ENCODE assay signal across 9 cellular contexts in genomic region chr12:89789862-89790261, GRCh38.
DNase-seq lines count a peak whose midpoint lies in the region; ATAC-seq, FAIRE-seq and TF ChIP-seq lines count a peak whose summit lies in the region.
"Had no signal": no experiment of that assay in that cellular context is flagged by ENCODE, and none has a peak within 500 bp of the region (broad histone marks: within the 10 kb centered on the region; RNA-seq: fewer than 3 reads in every experiment).

No MANE protein-coding gene starts in this region.

- H3K4me1 Mint-ChIP-seq in activated T-helper 1 cell treated with anti-CD3 and anti-CD28 coated beads, Interleukin-12 subunit alpha, Interleukin-12 subunit beta, Interleukin-2, Interleukin-4 antibody, amounts not matched to agents 30 ng/mL and 10 ng/mL and 1 ng/mL, durations not matched to agents 14 hours and 24 hours and 36 hours (ENCODE audit: low read depth), result no peaks in the 10 kb centered on the region

- H3K9me3 Mint-ChIP-seq in activated T-helper 1 cell treated with anti-CD3 and anti-CD28 coated beads, Interleukin-12 subunit alpha, Interleukin-12 subunit beta, Interleukin-2, Interleukin-4 antibody, amounts not matched to agents 30 ng/mL and 10 ng/mL and 1 ng/mL, durations not matched to agents 14 hours and 24 hours and 36 hours, result peaks cover 26% of the 10 kb centered on the region

- no peak for TF ChIP-seq RAD21 in GM12878 (IDR thresholded peaks at IDR 0.05; ENCODE audit: insufficient read depth, low read depth, low read length)

- H3K27ac Mint-ChIP-seq in activated T-helper 1 cell treated with anti-CD3 and anti-CD28 coated beads, Interleukin-12 subunit alpha, Interleukin-12 subunit beta, Interleukin-2, Interleukin-4 antibody, amounts not matched to agents 30 ng/mL and 10 ng/mL and 1 ng/mL, durations not matched to agents 14 hours and 24 hours and 36 hours, result no peak overlapping the region

- DNase-seq in heart left ventricle (peak in 1 of 5 donors; percentile 8), right cardiac atrium (no peak), GM12878 (ENCODE audit: low read depth, low spot score) (peak; percentile 43), gastrocnemius medialis (no peak), NCI-H187 treated with DMSO at 0.1 percent for 48 hours (lab: John Stamatoyannopoulos, UW) (no peak), NCI-H1436 (lab: John Stamatoyannopoulos, UW) (no peak)
- DNase-seq in activated T-helper 1 cell treated with anti-CD3 and anti-CD28 coated beads, Interleukin-12 subunit alpha, Interleukin-12 subunit beta, Interleukin-2, Interleukin-4 antibody, amounts not matched to agents 30 ng/mL and 10 ng/mL and 1 ng/mL, durations not matched to agents 14 hours and 24 hours and 36 hours (ENCODE audit: low spot score), result no peak

- no peak overlapping the region for H3K9ac ChIP-seq in GM12878 (ENCODE audit: control insufficient read depth, insufficient read depth, low read length)

- CTCF ChIA-PET in GM12878 (lab: Yijun Ruan, JAX), result no interaction called here

- RAD21 ChIA-PET in GM12878 (lab: Charles Lee; ENCODE audit: unreplicated experiment), result interaction anchor here (1.5 kb wide), 1 partner anchor 10 kb away, joined by 3 read pairs; no protein-coding TSS in a partner anchor

- ATAC-seq in heart left ventricle (peak in 3 of 4 donors; percentile 51 to 70 (median 64)), right cardiac atrium (no peak), HG03280 (IDR thresholded peaks at IDR 0.05; ENCODE audit: unreplicated experiment) (peak; percentile 50), GM12878 (peak; percentile 91), gastrocnemius medialis (no peak)

- H3K4me3 ChIP-seq in heart left ventricle (no peak overlapping the region), right cardiac atrium (ENCODE audit: low read length) (no peak overlapping the region), GM12878 (no peak overlapping the region), gastrocnemius medialis (no peak overlapping the region)
- H3K4me3 ChIP-seq: esophagus muscularis mucosa had no signal

- TF ChIP-seq POLR2A in heart left ventricle (IDR thresholded peaks at IDR 0.05), result no peak
- no peak for TF ChIP-seq POLR2A in GM12878 (IDR thresholded peaks at IDR 0.05; ENCODE audit: low read depth, low read length)
- TF ChIP-seq POLR2A in gastrocnemius medialis (IDR thresholded peaks at IDR 0.05), result no peak

- H3K27ac ChIP-seq in heart left ventricle (peak overlapping the region in 3 of 12 donors; percentile 19 to 78 (median 21)), right cardiac atrium (ENCODE audit: low read length) (no peak overlapping the region), GM12878 (ENCODE audit: control insufficient read depth, insufficient read depth) (no peak overlapping the region), gastrocnemius medialis (no peak overlapping the region)
- H3K27ac ChIP-seq: esophagus muscularis mucosa had no signal

- peaks cover 0 to 20% (median 8%) of the 10 kb centered on the region in 12 donors for H3K9me3 ChIP-seq in heart left ventricle
- peaks cover 3% of the 10 kb centered on the region for H3K9me3 ChIP-seq in right cardiac atrium (ENCODE audit: control insufficient read depth, low read length)
- H3K9me3 ChIP-seq in GM12878 (replicated peaks; ENCODE audit: control insufficient read depth, insufficient read depth, low read length), result peaks cover 10% of the 10 kb centered on the region
- H3K9me3 ChIP-seq in gastrocnemius medialis, result no peaks in the 10 kb centered on the region

- no peaks in the 10 kb centered on the region for H3K79me2 ChIP-seq in GM12878 (ENCODE audit: control insufficient read depth, insufficient read depth, low read length)

- TF ChIP-seq EP300 in GM12878 (IDR thresholded peaks at IDR 0.05; ENCODE audit: borderline replicate concordance in 1 of 2, control insufficient read depth in 1 of 2, low read depth in 2 of 2, low read length in 2 of 2), result no peak

- H2AFZ ChIP-seq in GM12878 (ENCODE audit: control insufficient read depth, low read depth, low read length), result no peak overlapping the region

- no peak for TF ChIP-seq CTCF in heart left ventricle (IDR thresholded peaks at IDR 0.05)
- TF ChIP-seq CTCF in GM12878 (IDR thresholded peaks at IDR 0.05 in 2 of 3, conservative IDR thresholded peaks at IDR 0.05 in 1 of 3; ENCODE audit: control insufficient read depth in 2 of 3, extremely low read depth in 1 of 3, insufficient read depth in 1 of 3, low read depth in 3 of 3, low read length in 3 of 3), result no peak
- no peak for TF ChIP-seq CTCF in gastrocnemius medialis (IDR thresholded peaks at IDR 0.05 in 4 of 5, conservative IDR thresholded peaks at IDR 0.05 in 1 of 5)

- 33 to 54% (median 41%) methylated on average over 1 of the region's 1 CpG for WGBS in heart left ventricle, 4 donors
- 27% methylated on average over 1 of the region's 1 CpG for WGBS in right cardiac atrium
- WGBS in GM12878 (ENCODE audit: insufficient coverage, insufficient replicate concordance, low lambda C conversion rate, missing lambda C conversion rate), result 0% methylated on average over 1 of the region's 1 CpG

- no peak overlapping the region for H3K4me2 ChIP-seq in GM12878 (ENCODE audit: control insufficient read depth, insufficient read depth)

- no peak overlapping the region for H3K4me3 Mint-ChIP-seq in activated T-helper 1 cell treated with anti-CD3 and anti-CD28 coated beads, Interleukin-12 subunit alpha, Interleukin-12 subunit beta, Interleukin-2, Interleukin-4 antibody, amounts not matched to agents 30 ng/mL and 10 ng/mL and 1 ng/mL, durations not matched to agents 14 hours and 24 hours and 36 hours

- BruUV-seq in GM12878 (replicated peaks; lab: Mats Ljungman, UMichigan), result no TSS peak

- peaks cover 0 to 11% (median 0%) of the 10 kb centered on the region in 12 donors for H3K4me1 ChIP-seq in heart left ventricle
- no peaks in the 10 kb centered on the region for H3K4me1 ChIP-seq in right cardiac atrium (ENCODE audit: control insufficient read depth, insufficient read depth, low read length)
- H3K4me1 ChIP-seq in GM12878 (ENCODE audit: control insufficient read depth, insufficient read depth, low read length), result peaks cover 4% of the 10 kb centered on the region; the same call in 1 of the 2 replicates
- H3K4me1 ChIP-seq in gastrocnemius medialis, result no peaks in the 10 kb centered on the region
- H3K4me1 ChIP-seq: esophagus muscularis mucosa had no signal

- in situ Hi-C loops in GM12878 (cut with MboI), result no loop called here
- in situ Hi-C loops in gastrocnemius medialis (cut with MboI; ENCODE audit: low sequenced_read_pairs in 4 of 4), result no loop called here

- intact Hi-C loops in heart left ventricle (cut with DNase I), result no loop called here
- intact Hi-C loops in right cardiac atrium (cut with DNase I), result no loop called here
- intact Hi-C loops in GM12878 (cut with micrococcal nuclease; ENCODE audit: unreplicated experiment), result no loop called here
- intact Hi-C loops in gastrocnemius medialis (cut with DNase I; ENCODE audit: low total_unique reads), result no loop called here
- intact Hi-C loops in activated T-helper 1 cell treated with anti-CD3 and anti-CD28 coated beads, Interleukin-12 subunit alpha, Interleukin-12 subunit beta, Interleukin-2, Interleukin-4 antibody, amounts not matched to agents 30 ng/mL and 10 ng/mL and 1 ng/mL, durations not matched to agents 14 hours and 24 hours and 36 hours (cut with micrococcal nuclease), result no loop called here

- H3K27me3 Mint-ChIP-seq in activated T-helper 1 cell treated with anti-CD3 and anti-CD28 coated beads, Interleukin-12 subunit alpha, Interleukin-12 subunit beta, Interleukin-2, Interleukin-4 antibody, amounts not matched to agents 30 ng/mL and 10 ng/mL and 1 ng/mL, durations not matched to agents 14 hours and 24 hours and 36 hours (ENCODE audit: insufficient read depth), result peaks cover 2% of the 10 kb centered on the region

- no peak for FAIRE-seq in GM12878 (lab: Jason Lieb, UNC)

- H3K36me3 Mint-ChIP-seq in activated T-helper 1 cell treated with anti-CD3 and anti-CD28 coated beads, Interleukin-12 subunit alpha, Interleukin-12 subunit beta, Interleukin-2, Interleukin-4 antibody, amounts not matched to agents 30 ng/mL and 10 ng/mL and 1 ng/mL, durations not matched to agents 14 hours and 24 hours and 36 hours (ENCODE audit: low read depth), result peaks cover 3% of the 10 kb centered on the region

- H4K20me1 ChIP-seq in GM12878 (ENCODE audit: control insufficient read depth, insufficient read depth), result no peaks in the 10 kb centered on the region

- SMC1A ChIA-PET in GM12878 (lab: Charles Lee; ENCODE audit: uncharacterized antibody, unreplicated experiment), result interaction anchor here (1.0 to 1.9 kb wide), 4 partner anchors 8 to 170 kb away, joined by 3 to 6 read pairs (median 5); no protein-coding TSS in a partner anchor

- peaks cover 0 to 15% (median 0%) of the 10 kb centered on the region in 9 donors for H3K27me3 ChIP-seq in heart left ventricle
- no peaks in the 10 kb centered on the region for H3K27me3 ChIP-seq in right cardiac atrium (ENCODE audit: control insufficient read depth, insufficient read depth)
- no peaks in the 10 kb centered on the region for H3K27me3 ChIP-seq in GM12878 (replicated peaks in 1 of 2; ENCODE audit: control insufficient read depth in 2 of 2, insufficient read depth in 2 of 2, low read length in 1 of 2)
- H3K27me3 ChIP-seq in gastrocnemius medialis, result no peaks in the 10 kb centered on the region
- H3K27me3 ChIP-seq: esophagus muscularis mucosa had no signal

- POLR2A ChIA-PET in GM12878 (lab: Charles Lee), result no interaction called here

- no peaks in the 10 kb centered on the region for H3K36me3 ChIP-seq in heart left ventricle
- no peaks in the 10 kb centered on the region for H3K36me3 ChIP-seq in GM12878 (ENCODE audit: control insufficient read depth in 2 of 2, insufficient read depth in 2 of 2, low read length in 1 of 2)
- H3K36me3 ChIP-seq in gastrocnemius medialis, result no peaks in the 10 kb centered on the region
- H3K36me3 ChIP-seq: esophagus muscularis mucosa had no signal

TF ChIP-seq in GM12878, 131 proteins besides CTCF, POLR2A, EP300 and RAD21 (continues in another document):
- TF ChIP-seq FOXM1 (IDR thresholded peaks at IDR 0.05; ENCODE audit: low read depth, low read length) (peak; percentile 24; the same call in 1 of the 2 replicates), DPF2 (IDR thresholded peaks at IDR 0.05) (peak; percentile 54; the same call in 1 of the 2 replicates), ZNF217 (IDR thresholded peaks at IDR 0.05) (peak; percentile 44; the same call in 1 of the 2 replicates), IRF4 (IDR thresholded peaks at IDR 0.05; ENCODE audit: low read depth, low read length) (0 out of 2 replicates have a peak, but pooled peaks have one; percentile 21), MTA2 (IDR thresholded peaks at IDR 0.05; ENCODE audit: low read depth) (peak; percentile 51; the same call in 1 of the 2 replicates), GABPA (IDR thresholded peaks at IDR 0.05; ENCODE audit: low read depth) (peak; percentile 30; the same call in 1 of the 2 replicates)

Comparison
In these comparisons a context has a peak if more than half of its experiments do, and no peak if none do; other contexts are left out.
1. ATAC-seq: peak in heart left ventricle (3 of 4), HG03280 (single experiment) and GM12878 (single experiment); none in right cardiac atrium (0 of 2) and gastrocnemius medialis (0 of 2).